ENCODE assay signal across 25 cellular contexts in genomic region chr6:122365775-122366403, GRCh38. TPM values are rescaled to one million over a fixed set of nuclear protein-coding genes. Genes with fewer than 3 reads are reported as not detected.
DNase-seq lines count a peak whose midpoint lies in the region; ATAC-seq and TF ChIP-seq lines count a peak whose summit lies in the region.
"Had no signal": no experiment of that assay in that cellular context is flagged by ENCODE, and none has a peak within 500 bp of the region (broad histone marks: within the 10 kb centered on the region; RNA-seq: fewer than 3 reads in every experiment).

No MANE protein-coding gene starts in this region.

- no peak for TF ChIP-seq CTCF in esophagus squamous epithelium (IDR thresholded peaks at IDR 0.05)

- no peaks in the 10 kb centered on the region for H3K36me3 ChIP-seq in esophagus squamous epithelium
- H3K36me3 ChIP-seq: cardiac muscle cell, heart right ventricle, lower lobe of right lung had no signal

- H3K9me3 ChIP-seq in esophagus squamous epithelium: no peaks in the 10 kb centered on the region
- H3K9me3 ChIP-seq: heart right ventricle, lower lobe of right lung had no signal

- 45 to 88% methylated on average over 2 to 5 of the region's 8 CpGs for WGBS in esophagus squamous epithelium, 2 donors

- H3K27me3 ChIP-seq in esophagus squamous epithelium: no peaks in the 10 kb centered on the region
- H3K27me3 ChIP-seq: cardiac muscle cell had no signal

- intact Hi-C loops in esophagus squamous epithelium (cut with DNase I): no loop called here
- intact Hi-C loops in sciatic nerve (cut with DNase I): no loop called here

- peak; percentile 38 for DNase-seq in EL
- DNase-seq in NCI-H226: peak; percentile 58
- DNase-seq in esophagus squamous epithelium (lab: John Stamatoyannopoulos, UW): no peak
- DNase-seq in sciatic nerve (ENCODE audit: low spot score): no peak
- DNase-seq in occipital lobe (lab: John Stamatoyannopoulos, UW): no peak
- DNase-seq: activated CD4-positive, alpha-beta T cell treated with anti-CD3 and anti-CD28 coated beads for 36 hours; activated effector memory CD4-positive, alpha-beta T cell treated with Interleukin-2 at 50 U/mL for 16 hours; DND-41; GOT3; heart right ventricle; Kasumi-1; kidney glomerular epithelial cell; lower lobe of right lung; NCI-H1436; NCI-H2081; NCI-H748 treated with DMSO at 0.1 percent for 48 hours; SHP77; substantia nigra had no signal

- peak; percentile 8 for ATAC-seq in sciatic nerve
- ATAC-seq in HG03354 (IDR thresholded peaks at IDR 0.05; ENCODE audit: poor library complexity, severe bottlenecking, unreplicated experiment): no peak
- no peak for ATAC-seq in HG03460 (IDR thresholded peaks at IDR 0.05; ENCODE audit: unreplicated experiment)
- ATAC-seq: activated CD4-positive, alpha-beta T cell treated with anti-CD3 and anti-CD28 coated beads for 36 hours; activated naive CD4-positive, alpha-beta T cell treated with anti-CD3 and anti-CD28 coated beads, Interleukin-2, amount 50 U/mL, for 72 hours; lower lobe of right lung; natural killer cell treated with Interleukin-12 subunit alpha and Interleukin-12 subunit beta and Interleukin-15 and Interleukin-18, amount 100 ng/mL, for 72 hours; stimulated activated memory B cell treated with anti-CD40 and anti-IgM and Interleukin-4, amounts not matched to agents 10 μg/mL and 1 μg/mL and 100 μg/mL, for 72 hours had no signal

- peak overlapping the region in 3 of 4 donors; percentile 14 to 69 (median 45) for H3K27ac ChIP-seq in esophagus squamous epithelium
- H3K27ac ChIP-seq: cardiac muscle cell, epithelial cell of prostate, heart right ventricle, lower lobe of right lung had no signal

- no peak for TF ChIP-seq POLR2A in esophagus squamous epithelium (IDR thresholded peaks at IDR 0.05)

- H3K4me1 ChIP-seq in esophagus squamous epithelium: peaks cover 0 to 15% (median 0%) of the 10 kb centered on the region in 3 donors
- H3K4me1 ChIP-seq: heart right ventricle, lower lobe of right lung had no signal

- no peak overlapping the region for H3K4me3 ChIP-seq in esophagus squamous epithelium
- H3K4me3 ChIP-seq: cardiac muscle cell, heart right ventricle, lower lobe of right lung had no signal

RNA-seq across cellular contexts. Expression of gene HSF2, which starts 33.6 kb away (rescaled TPM):
- total RNA-seq in esophagus squamous epithelium (10 to 100 TPM in 2 of 4 donors, 1 to 10 TPM in 2; 2.3 to 17.0 (median 10.5) TPM), sciatic nerve (16.1 TPM), occipital lobe (88.1 TPM)

Comparison
In these comparisons a context has a peak if more than half of its experiments do, and no peak if none do; other contexts are left out.
1. DNase-seq: peak in EL (single experiment) and NCI-H226 (single experiment); none in esophagus squamous epithelium (single experiment), sciatic nerve (single experiment) and occipital lobe (single experiment).